Comparison of ENCODE assay signal across 1 cellular context in genomic region chr1:237470712-237471310, GRCh38.
TF ChIP-seq lines count a peak whose summit lies in the region.

No MANE protein-coding gene starts in this region.

TF ChIP-seq in HepG2, 621 proteins besides CTCF, POLR2A, EP300 and RAD21 (continued from another document):
- TF ChIP-seq ZNF318 (CRISPR knock-in tag; IDR thresholded peaks at IDR 0.05): no peak
- no peak for TF ChIP-seq ZNF746 (CRISPR knock-in tag; IDR thresholded peaks at IDR 0.05)
- TF ChIP-seq ZNF430 (CRISPR knock-in tag; IDR thresholded peaks at IDR 0.05): no peak
